1 cellular context compared by ENCODE assay signal in the genomic region with DNA sequence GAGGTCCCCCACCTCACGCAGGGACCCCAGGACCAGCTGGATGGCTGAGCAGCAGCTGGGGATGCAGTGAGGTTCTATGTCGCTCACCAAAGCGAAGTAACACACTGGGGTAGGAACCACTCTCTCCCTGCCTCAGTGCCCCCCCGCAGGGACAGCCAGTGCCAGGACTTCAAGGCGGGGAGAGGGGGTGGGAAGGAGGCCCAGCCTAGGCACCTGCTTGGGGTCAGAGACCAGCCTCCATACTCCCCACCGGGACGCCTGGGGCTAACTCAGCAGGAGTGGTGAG.
TF ChIP-seq lines count a peak whose summit lies in the region.

No MANE protein-coding gene starts in this region.

TF ChIP-seq in K562, 482 proteins besides CTCF, POLR2A, EP300 and RAD21:
- no peak for TF ChIP-seq ZNF830 (CRISPR knock-in tag; IDR thresholded peaks at IDR 0.05)
- TF ChIP-seq, protein P1, sequence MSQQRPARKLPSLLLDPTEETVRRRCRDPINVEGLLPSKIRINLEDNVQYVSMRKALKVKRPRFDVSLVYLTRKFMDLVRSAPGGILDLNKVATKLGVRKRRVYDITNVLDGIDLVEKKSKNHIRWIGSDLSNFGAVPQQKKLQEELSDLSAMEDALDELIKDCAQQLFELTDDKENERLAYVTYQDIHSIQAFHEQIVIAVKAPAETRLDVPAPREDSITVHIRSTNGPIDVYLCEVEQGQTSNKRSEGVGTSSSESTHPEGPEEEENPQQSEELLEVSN (IDR thresholded peaks at IDR 0.05; ENCODE audit: borderline replicate concordance in 1 of 2, extremely low read depth in 1 of 2, insufficient read depth in 1 of 2, insufficient read length in 1 of 2, low read depth in 1 of 2, low read length in 1 of 2, poor library complexity in 1 of 2, severe bottlenecking in 1 of 2) = no peak
- TF ChIP-seq RBFOX2 (IDR thresholded peaks at IDR 0.05; ENCODE audit: low read depth, low read length) = peak; percentile 23; the same call in 1 of the 2 replicates
